Comparison of ENCODE assay signal across 21 cellular contexts in the genomic region with DNA sequence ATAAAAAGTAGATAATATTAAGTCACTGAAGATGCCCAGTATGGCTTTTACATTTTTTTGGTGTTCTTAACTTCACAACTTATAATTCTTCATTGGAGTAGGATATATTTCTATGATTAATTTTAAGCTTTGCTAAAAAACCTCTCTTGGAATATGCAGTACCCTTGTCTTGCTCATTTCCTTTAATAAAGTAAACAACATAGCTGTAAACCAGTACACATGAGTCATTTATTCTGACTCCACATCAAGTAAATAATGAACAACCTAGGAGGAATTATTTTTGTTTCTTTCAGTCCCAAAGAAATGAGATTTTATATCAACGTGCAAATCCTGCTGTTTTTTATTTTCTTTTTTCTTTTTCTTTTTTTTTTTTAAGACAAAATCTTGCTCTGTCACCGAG.
"Had no signal": no experiment of that assay in that cellular context is flagged by ENCODE, and none has a peak within 500 bp of the region (broad histone marks: within the 10 kb centered on the region; RNA-seq: fewer than 3 reads in every experiment).

No MANE protein-coding gene starts in this region.

- DNase-seq: cortex of kidney; effector memory CD4-positive, alpha-beta T cell; foreskin fibroblast; glutamatergic neuron; islet precursor cell; mammary epithelial cell; mucosa of descending colon; naive thymus-derived CD8-positive, alpha-beta T cell; psoas muscle; retina; right lobe of liver; stimulated activated CD4-positive, alpha-beta T cell treated with anti-CD3 and anti-CD28 coated beads, Interleukin-4, amount 100 ng/mL, for 1 hour; stimulated activated CD8-positive, alpha-beta memory T cell treated with anti-CD3 and anti-CD28 coated beads, Interleukin-4, amount 100 ng/mL, for 48 hours; tibial artery; upper lobe of left lung had no signal

- H3K4me3 ChIP-seq: esophagus muscularis mucosa, gastroesophageal sphincter, mucosa of descending colon, psoas muscle, right lobe of liver, tibial artery, upper lobe of left lung had no signal

- ATAC-seq: gastroesophageal sphincter; left lobe of liver; mucosa of descending colon; naive thymus-derived CD8-positive, alpha-beta T cell; psoas muscle; right lobe of liver; stimulated activated effector memory CD8-positive, alpha-beta T cell treated with anti-CD3 and anti-CD28 coated beads, Interleukin-12 subunit alpha, Interleukin-12 subunit beta, amount 100 ng/mL, for 72 hours had no signal

- H3K4me1 ChIP-seq: esophagus muscularis mucosa, gastroesophageal sphincter, psoas muscle, right lobe of liver, tibial artery, upper lobe of left lung had no signal

- H3K27me3 ChIP-seq: esophagus muscularis mucosa, gastroesophageal sphincter, neutrophil, right lobe of liver, tibial artery, upper lobe of left lung had no signal

- H3K27ac ChIP-seq: epithelial cell of prostate, esophagus muscularis mucosa, gastroesophageal sphincter, neutrophil, psoas muscle, right lobe of liver, tibial artery, upper lobe of left lung had no signal

- H3K36me3 ChIP-seq: esophagus muscularis mucosa, gastroesophageal sphincter, neutrophil, right lobe of liver, tibial artery, upper lobe of left lung had no signal

- H3K9me3 ChIP-seq: esophagus muscularis mucosa, gastroesophageal sphincter, mucosa of descending colon, neutrophil, psoas muscle, right lobe of liver, tibial artery, upper lobe of left lung had no signal
